In the genomic region with DNA sequence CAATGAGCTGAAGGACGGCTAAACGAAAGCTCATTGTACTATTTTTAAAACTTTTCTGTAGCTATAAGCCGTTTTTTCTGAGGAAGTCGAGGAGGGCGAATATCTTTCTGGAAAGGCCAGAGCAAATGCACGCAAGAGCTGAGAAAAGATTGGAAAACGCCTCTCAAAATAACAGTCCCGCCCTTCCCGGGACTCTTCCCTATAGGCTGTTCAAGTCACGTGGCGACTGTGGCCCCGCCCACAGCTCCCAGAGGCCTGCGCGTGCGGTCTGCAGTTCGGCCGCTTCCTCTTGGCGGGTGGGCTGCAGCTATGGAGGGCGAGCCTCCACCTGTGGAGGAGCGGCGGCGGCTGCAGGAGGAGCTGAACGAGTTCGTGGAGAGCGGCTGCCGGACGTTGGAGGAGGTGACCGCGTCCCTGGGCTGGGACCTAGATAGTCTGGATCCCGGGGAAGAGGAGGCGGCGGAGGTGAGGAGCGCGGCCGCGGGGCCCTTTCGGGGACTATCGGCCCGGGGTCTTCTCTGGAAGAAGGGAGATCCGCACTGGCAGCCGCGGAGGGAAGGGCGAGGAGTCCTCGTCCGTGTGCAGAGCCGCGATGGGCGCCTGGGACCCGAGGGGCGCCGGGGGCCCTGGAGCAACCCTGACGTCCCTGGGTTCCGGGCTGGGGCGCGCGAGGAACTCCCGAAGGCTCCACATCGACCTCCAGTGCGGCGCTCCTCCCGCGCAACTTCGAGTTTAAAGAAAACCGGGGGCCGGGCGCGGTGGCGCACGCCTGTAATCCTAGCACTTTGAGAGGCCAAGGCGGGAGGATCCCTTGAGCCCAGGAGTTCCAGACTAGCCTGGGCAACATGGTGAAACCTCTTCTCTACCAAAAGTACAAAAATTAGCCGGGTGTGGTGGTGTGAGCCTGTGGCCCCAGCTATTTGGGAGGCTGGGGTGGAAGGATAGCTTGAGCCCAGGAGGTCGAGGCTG, we compare ENCODE assay signal across 8 cellular contexts. TPM values are rescaled to one million over a fixed set of nuclear protein-coding genes. Genes with fewer than 3 reads are reported as not detected.
DNase-seq lines count a peak whose midpoint lies in the region; ATAC-seq and TF ChIP-seq lines count a peak whose summit lies in the region.

A gene with protein sequence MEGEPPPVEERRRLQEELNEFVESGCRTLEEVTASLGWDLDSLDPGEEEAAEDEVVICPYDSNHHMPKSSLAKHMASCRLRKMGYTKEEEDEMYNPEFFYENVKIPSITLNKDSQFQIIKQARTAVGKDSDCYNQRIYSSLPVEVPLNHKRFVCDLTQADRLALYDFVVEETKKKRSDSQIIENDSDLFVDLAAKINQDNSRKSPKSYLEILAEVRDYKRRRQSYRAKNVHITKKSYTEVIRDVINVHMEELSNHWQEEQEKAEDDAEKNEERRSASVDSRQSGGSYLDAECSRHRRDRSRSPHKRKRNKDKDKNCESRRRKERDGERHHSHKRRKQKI (plus strand): TSS at position 250 of the 969 bp plus-strand sequence. CDS start 60 bp downstream, at position 310.

- peak; percentile 92 for TF ChIP-seq POLR2A in GM19099 (IDR thresholded peaks at IDR 0.05; ENCODE audit: extremely low read depth, insufficient read length, low read depth)

- H3K4me1 Mint-ChIP-seq in chondrocyte (ENCODE audit: low read depth), result peaks cover 68% of the 10 kb centered on the region

- peak within 1 kb of the TSS; percentile 96 for H3K4me3 Mint-ChIP-seq in chondrocyte (ENCODE audit: unreplicated experiment)

- ATAC-seq in HG03432 (IDR thresholded peaks at IDR 0.05; ENCODE audit: unreplicated experiment), result peak; percentile 100

- TF ChIP-seq CTCF in chondrocyte (IDR thresholded peaks at IDR 0.05), result no peak

- no peaks in the 10 kb centered on the region for H3K27me3 Mint-ChIP-seq in chondrocyte (ENCODE audit: low read depth)

- peaks cover 16% of the 10 kb centered on the region for H3K36me3 Mint-ChIP-seq in chondrocyte (ENCODE audit: low read depth)

- peak within 1 kb of the TSS; percentile 87 for H3K27ac Mint-ChIP-seq in chondrocyte (ENCODE audit: unreplicated experiment)

- H3K9me3 Mint-ChIP-seq in chondrocyte (ENCODE audit: low read depth), result no peaks in the 10 kb centered on the region

- peak; percentile 96 for DNase-seq in AG20443 (ENCODE audit: low spot score)
- DNase-seq in NCI-H510A (lab: John Stamatoyannopoulos, UW), result peak; percentile 71
- peak; percentile 80 for DNase-seq in activated CD4-positive, alpha-beta T cell treated with anti-CD3 and anti-CD28 coated beads for 1 hour
- DNase-seq in chondrocyte (ENCODE audit: low spot score), result peak; percentile 98
- DNase-seq in kidney glomerular epithelial cell (lab: John Stamatoyannopoulos, UW), result peak; percentile 88
- DNase-seq in stimulated activated CD4-positive, alpha-beta T cell treated with anti-CD3 and anti-CD28 coated beads, Interleukin-1b, Interleukin-23, amount 100 ng/mL, for 1 hour (ENCODE audit: low read depth in 2 of 2), result peak; percentile 63 to 85

RNA-seq across cellular contexts. Expression of the gene that starts here (rescaled TPM):
- 9.6 to 16.0 TPM (median 9.7 TPM) in 3 replicates for total RNA-seq in chondrocyte

Comparison
In these comparisons a context has a peak if more than half of its experiments do, and no peak if none do; other contexts are left out.
1. Peak in every context shown above with its lines: DNase-seq and ATAC-seq.